In genomic region chr19:28424041-28424440, GRCh38 we compare ENCODE assay signal across 2 cellular contexts.
TF ChIP-seq lines count a peak whose summit lies in the region.

No MANE protein-coding gene starts in this region.

TF ChIP-seq in GM23338, 12 proteins besides CTCF, POLR2A, EP300 and RAD21 (continued from another document):
- TF ChIP-seq, protein P1, sequence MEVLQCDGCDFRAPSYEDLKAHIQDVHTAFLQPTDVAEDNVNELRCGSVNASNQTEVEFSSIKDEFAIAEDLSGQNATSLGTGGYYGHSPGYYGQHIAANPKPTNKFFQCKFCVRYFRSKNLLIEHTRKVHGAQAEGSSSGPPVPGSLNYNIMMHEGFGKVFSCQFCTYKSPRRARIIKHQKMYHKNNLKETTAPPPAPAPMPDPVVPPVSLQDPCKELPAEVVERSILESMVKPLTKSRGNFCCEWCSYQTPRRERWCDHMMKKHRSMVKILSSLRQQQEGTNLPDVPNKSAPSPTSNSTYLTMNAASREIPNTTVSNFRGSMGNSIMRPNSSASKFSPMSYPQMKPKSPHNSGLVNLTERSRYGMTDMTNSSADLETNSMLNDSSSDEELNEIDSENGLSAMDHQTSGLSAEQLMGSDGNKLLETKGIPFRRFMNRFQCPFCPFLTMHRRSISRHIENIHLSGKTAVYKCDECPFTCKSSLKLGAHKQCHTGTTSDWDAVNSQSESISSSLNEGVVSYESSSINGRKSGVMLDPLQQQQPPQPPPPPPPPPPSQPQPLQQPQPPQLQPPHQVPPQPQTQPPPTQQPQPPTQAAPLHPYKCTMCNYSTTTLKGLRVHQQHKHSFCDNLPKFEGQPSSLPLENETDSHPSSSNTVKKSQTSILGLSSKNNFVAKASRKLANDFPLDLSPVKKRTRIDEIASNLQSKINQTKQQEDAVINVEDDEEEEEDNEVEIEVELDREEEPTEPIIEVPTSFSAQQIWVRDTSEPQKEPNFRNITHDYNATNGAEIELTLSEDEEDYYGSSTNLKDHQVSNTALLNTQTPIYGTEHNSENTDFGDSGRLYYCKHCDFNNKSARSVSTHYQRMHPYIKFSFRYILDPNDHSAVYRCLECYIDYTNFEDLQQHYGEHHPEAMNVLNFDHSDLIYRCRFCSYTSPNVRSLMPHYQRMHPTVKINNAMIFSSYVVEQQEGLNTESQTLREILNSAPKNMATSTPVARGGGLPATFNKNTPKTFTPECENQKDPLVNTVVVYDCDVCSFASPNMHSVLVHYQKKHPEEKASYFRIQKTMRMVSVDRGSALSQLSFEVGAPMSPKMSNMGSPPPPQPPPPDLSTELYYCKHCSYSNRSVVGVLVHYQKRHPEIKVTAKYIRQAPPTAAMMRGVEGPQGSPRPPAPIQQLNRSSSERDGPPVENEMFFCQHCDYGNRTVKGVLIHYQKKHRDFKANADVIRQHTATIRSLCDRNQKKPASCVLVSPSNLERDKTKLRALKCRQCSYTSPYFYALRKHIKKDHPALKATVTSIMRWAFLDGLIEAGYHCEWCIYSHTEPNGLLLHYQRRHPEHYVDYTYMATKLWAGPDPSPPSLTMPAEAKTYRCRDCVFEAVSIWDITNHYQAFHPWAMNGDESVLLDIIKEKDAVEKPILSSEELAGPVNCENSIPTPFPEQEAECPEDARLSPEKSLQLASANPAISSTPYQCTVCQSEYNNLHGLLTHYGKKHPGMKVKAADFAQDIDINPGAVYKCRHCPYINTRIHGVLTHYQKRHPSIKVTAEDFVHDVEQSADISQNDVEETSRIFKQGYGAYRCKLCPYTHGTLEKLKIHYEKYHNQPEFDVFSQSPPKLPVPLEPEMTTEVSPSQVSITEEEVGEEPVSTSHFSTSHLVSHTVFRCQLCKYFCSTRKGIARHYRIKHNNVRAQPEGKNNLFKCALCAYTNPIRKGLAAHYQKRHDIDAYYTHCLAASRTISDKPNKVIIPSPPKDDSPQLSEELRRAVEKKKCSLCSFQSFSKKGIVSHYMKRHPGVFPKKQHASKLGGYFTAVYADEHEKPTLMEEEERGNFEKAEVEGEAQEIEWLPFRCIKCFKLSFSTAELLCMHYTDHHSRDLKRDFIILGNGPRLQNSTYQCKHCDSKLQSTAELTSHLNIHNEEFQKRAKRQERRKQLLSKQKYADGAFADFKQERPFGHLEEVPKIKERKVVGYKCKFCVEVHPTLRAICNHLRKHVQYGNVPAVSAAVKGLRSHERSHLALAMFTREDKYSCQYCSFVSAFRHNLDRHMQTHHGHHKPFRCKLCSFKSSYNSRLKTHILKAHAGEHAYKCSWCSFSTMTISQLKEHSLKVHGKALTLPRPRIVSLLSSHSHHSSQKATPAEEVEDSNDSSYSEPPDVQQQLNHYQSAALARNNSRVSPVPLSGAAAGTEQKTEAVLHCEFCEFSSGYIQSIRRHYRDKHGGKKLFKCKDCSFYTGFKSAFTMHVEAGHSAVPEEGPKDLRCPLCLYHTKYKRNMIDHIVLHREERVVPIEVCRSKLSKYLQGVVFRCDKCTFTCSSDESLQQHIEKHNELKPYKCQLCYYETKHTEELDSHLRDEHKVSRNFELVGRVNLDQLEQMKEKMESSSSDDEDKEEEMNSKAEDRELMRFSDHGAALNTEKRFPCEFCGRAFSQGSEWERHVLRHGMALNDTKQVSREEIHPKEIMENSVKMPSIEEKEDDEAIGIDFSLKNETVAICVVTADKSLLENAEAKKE (CRISPR knock-in tag; IDR thresholded peaks at IDR 0.05), result peak; percentile 82
- TF ChIP-seq EZH2phosphoT487 (IDR thresholded peaks at IDR 0.05; ENCODE audit: unreplicated experiment) (no peak), EZH2 (IDR thresholded peaks at IDR 0.05; ENCODE audit: low read depth, unreplicated experiment) (no peak), ZNF331 (CRISPR knock-in tag; IDR thresholded peaks at IDR 0.05; ENCODE audit: low read depth) (no peak), NANOG (IDR thresholded peaks at IDR 0.05; ENCODE audit: borderline replicate concordance) (0 out of 2 replicates have a peak, but pooled peaks have one; percentile 12), STAT1 (IDR thresholded peaks at IDR 0.05; ENCODE audit: unreplicated experiment) (no peak)

TF ChIP-seq in WTC11, 78 proteins besides CTCF, POLR2A, EP300 and RAD21 (continued from another document):
- TF ChIP-seq STAT6 (CRISPR knock-in tag; conservative IDR thresholded peaks at IDR 0.05; ENCODE audit: low read depth) (no peak), CREB1 (CRISPR knock-in tag; IDR thresholded peaks at IDR 0.05) (no peak)
